In genomic region chr17:48626470-48627241, GRCh38 we compare ENCODE assay signal across 8 cellular contexts. TPM values are rescaled to one million over a fixed set of nuclear protein-coding genes. Genes with fewer than 3 reads are reported as not detected.
A peak's percentile ranks its signal among the peaks of the same experiment; 100 is the strongest.
DNase-seq lines count a peak whose midpoint lies in the region; ATAC-seq lines count a peak whose summit lies in the region.

No MANE protein-coding gene starts in this region.

- no peaks in the 10 kb centered on the region for H3K79me2 ChIP-seq in mesendoderm (ENCODE audit: control insufficient read depth, insufficient read depth, low read length)

- H3K79me1 ChIP-seq in mesendoderm (ENCODE audit: low read length), result no peaks in the 10 kb centered on the region

- H3K23ac ChIP-seq in mesendoderm (ENCODE audit: low read length), result no peak overlapping the region

- no peaks in the 10 kb centered on the region for H3K27me3 ChIP-seq in MG63
- peaks cover 82% of the 10 kb centered on the region for H3K27me3 ChIP-seq in mesendoderm (ENCODE audit: insufficient read depth, low read length, poor library complexity)
- no peaks in the 10 kb centered on the region for H3K27me3 ChIP-seq in aorta (ENCODE audit: control insufficient read depth in 1 of 2, insufficient read depth in 2 of 2, low read length in 1 of 2)
- no peaks in the 10 kb centered on the region for H3K27me3 ChIP-seq in right cardiac atrium (ENCODE audit: control insufficient read depth, insufficient read depth)

- H3K4me2 ChIP-seq in mesendoderm (ENCODE audit: low read length), result peak overlapping the region; percentile 61

- H3K18ac ChIP-seq in mesendoderm (ENCODE audit: low read length), result no peak overlapping the region

- no peak overlapping the region for H3K56ac ChIP-seq in mesendoderm (ENCODE audit: low read length)

- H3K4me1 ChIP-seq in mesendoderm (ENCODE audit: control insufficient read depth, low read depth, low read length) (no peaks in the 10 kb centered on the region), aorta (ENCODE audit: control insufficient read depth in 1 of 2, insufficient read depth in 2 of 2, low read length in 2 of 2) (no peaks in the 10 kb centered on the region), right cardiac atrium (ENCODE audit: control insufficient read depth, insufficient read depth, low read length) (peaks cover 3% of the 10 kb centered on the region)

- H3K9ac ChIP-seq in mesendoderm (ENCODE audit: low read length), result no peak overlapping the region

- H3K27ac ChIP-seq in mesendoderm (ENCODE audit: low read depth, low read length) (no peak overlapping the region), aorta (ENCODE audit: low read depth in 1 of 2, low read length in 2 of 2) (no peak overlapping the region), right cardiac atrium (ENCODE audit: low read length) (no peak overlapping the region)

- no peak overlapping the region for H3K4ac ChIP-seq in mesendoderm (ENCODE audit: low read depth, low read length)

- no peak overlapping the region for H2AK5ac ChIP-seq in mesendoderm (ENCODE audit: low read length)

- no peak overlapping the region for H2BK15ac ChIP-seq in mesendoderm (replicated peaks; ENCODE audit: low read depth)

- ATAC-seq in aorta (ENCODE audit: low FRiP score), result no peak
- no peak for ATAC-seq in right cardiac atrium
- ATAC-seq in HG02623 (IDR thresholded peaks at IDR 0.05; ENCODE audit: unreplicated experiment), result no peak

- H3K36me3 ChIP-seq in MG63, result peaks cover 33% of the 10 kb centered on the region
- H3K36me3 ChIP-seq in mesendoderm (ENCODE audit: control insufficient read depth, insufficient read depth, low read length), result no peaks in the 10 kb centered on the region
- no peaks in the 10 kb centered on the region for H3K36me3 ChIP-seq in aorta (ENCODE audit: control insufficient read depth in 1 of 2, insufficient read depth in 2 of 2, low read length in 1 of 2)

- DNase-seq in COR-L47 (lab: John Stamatoyannopoulos, UW) (peak; percentile 24), MG63 (peak; percentile 96), activated T-helper 1 cell treated with Interleukin-2 at 50 U/mL for 16 hours (ENCODE audit: low read depth) (peak; percentile 11), mesendoderm (no peak), aorta (peak; percentile 50 to 82), NCI-H2029 (lab: John Stamatoyannopoulos, UW) (no peak), right cardiac atrium (no peak)

- H2BK5ac ChIP-seq in mesendoderm (ENCODE audit: low read length), result no peak overlapping the region

- no peak overlapping the region for H4K8ac ChIP-seq in mesendoderm (ENCODE audit: low read depth, low read length)

- H4K5ac ChIP-seq in mesendoderm (ENCODE audit: low read length), result no peak overlapping the region

- H3K9me3 ChIP-seq in MG63, result no peaks in the 10 kb centered on the region
- no peaks in the 10 kb centered on the region for H3K9me3 ChIP-seq in aorta (ENCODE audit: control insufficient read depth, low read length)
- H3K9me3 ChIP-seq in right cardiac atrium (ENCODE audit: control insufficient read depth, low read length), result no peaks in the 10 kb centered on the region

- H3K4me3 ChIP-seq in MG63 (peak overlapping the region; percentile 74), mesendoderm (ENCODE audit: low read length) (no peak overlapping the region), aorta (ENCODE audit: low read length in 2 of 2) (no peak overlapping the region), right cardiac atrium (ENCODE audit: low read length) (no peak overlapping the region)

- intact Hi-C loops in aorta (cut with DNase I) (no loop called here), right cardiac atrium (cut with DNase I) (loop anchor here in 1 of 4 donors (10.0 kb wide), 1 partner anchor 482 kb away; no protein-coding TSS in a partner anchor)

- no peak overlapping the region for H2BK120ac ChIP-seq in mesendoderm (ENCODE audit: low read depth, low read length)

- no CpG with 5 or more reads among the region's 38 CpGs for WGBS in mesendoderm (ENCODE audit: extremely low coverage, insufficient coverage, low lambda C conversion rate)
- 4% methylated on average over 26 to 38 of the region's 38 CpGs for WGBS in aorta, 2 donors
- WGBS in right cardiac atrium, result 3% methylated on average over 38 of the region's 38 CpGs

RNA-seq across cellular contexts. Expression of gene HOXB9, which starts 0.5 kb away (rescaled TPM):
- total RNA-seq in MG63 (2014; rRNA removed; shearing (Covaris generic); ENCODE audit: low replicate concordance), result 7.3 and 21.0 TPM in 2 replicates
- 0.17 TPM for polyA plus RNA-seq in mesendoderm (2013, experiment 1 of 2)
- 0.10 TPM for polyA plus RNA-seq in mesendoderm (2013, experiment 2 of 2)
- total RNA-seq in aorta (under 1 TPM; 0.33 to 0.39 TPM), right cardiac atrium (not detected)
- polyA plus RNA-seq in aorta (under 1 TPM in 1 of 2 donors, not detected in 1; 0.75 TPM), right cardiac atrium (0.02 TPM)

RNA-seq across cellular contexts. Expression of gene HOXB8, which starts 11.6 kb away (rescaled TPM):
- 3.8 and 4.8 TPM in 2 replicates for total RNA-seq in MG63 (2014; rRNA removed; shearing (Covaris generic); ENCODE audit: low replicate concordance)
- polyA plus RNA-seq in mesendoderm (2013, experiment 1 of 2), result not detected
- polyA plus RNA-seq in mesendoderm (2013, experiment 2 of 2), result not detected
- 1 to 10 TPM; 1.0 to 1.9 TPM for total RNA-seq in aorta
- polyA plus RNA-seq in aorta, result under 1 TPM in 1 of 2 donors, not detected in 1; 0.31 TPM
- total RNA-seq in right cardiac atrium, result not detected
- not detected for polyA plus RNA-seq in right cardiac atrium

RNA-seq across cellular contexts. Expression of gene HOXB7, which starts 15.8 kb away (rescaled TPM):
- 9.8 and 30.6 TPM in 2 replicates for total RNA-seq in MG63 (2014; rRNA removed; shearing (Covaris generic); ENCODE audit: low replicate concordance)
- not detected for polyA plus RNA-seq in mesendoderm (2013, experiment 1 of 2)
- polyA plus RNA-seq in mesendoderm (2013, experiment 2 of 2), result 0.04 TPM
- total RNA-seq in aorta, result 10 to 100 TPM in 1 of 2 donors, 1 to 10 TPM in 1; 9.1 to 14.1 TPM
- polyA plus RNA-seq in aorta, result 10 to 100 TPM; 18.2 to 22.4 TPM
- under 1 TPM; 0.50 to 0.80 (median 0.59) TPM for total RNA-seq in right cardiac atrium
- 0.48 TPM for polyA plus RNA-seq in right cardiac atrium

RNA-seq across cellular contexts. Expression of gene HOXB6, which starts 21.9 kb away (rescaled TPM):
- 7.0 and 7.7 TPM in 2 replicates for total RNA-seq in MG63 (2014; rRNA removed; shearing (Covaris generic); ENCODE audit: low replicate concordance)
- not detected for polyA plus RNA-seq in mesendoderm (2013, experiment 1 of 2)
- polyA plus RNA-seq in mesendoderm (2013, experiment 2 of 2), result not detected
- total RNA-seq in aorta (10 to 100 TPM in 1 of 2 donors, 1 to 10 TPM in 1; 5.8 to 16.8 TPM), right cardiac atrium (1 to 10 TPM in 2 of 4 donors, under 1 TPM in 2; 0.74 to 1.8 (median 1.0) TPM)
- polyA plus RNA-seq in aorta (1 to 10 TPM; 3.9 to 4.1 TPM), right cardiac atrium (1.1 TPM)

RNA-seq across cellular contexts. Expression of gene HOXB5, which starts 33.1 kb away (rescaled TPM):
- not detected in 2 replicates for total RNA-seq in MG63 (2014; rRNA removed; shearing (Covaris generic); ENCODE audit: low replicate concordance)
- polyA plus RNA-seq in mesendoderm (2013, experiment 1 of 2), result not detected
- polyA plus RNA-seq in mesendoderm (2013, experiment 2 of 2), result not detected
- total RNA-seq in aorta (1 to 10 TPM; 1.4 to 5.9 TPM), right cardiac atrium (under 1 TPM in 3 of 4 donors, not detected in 1; 0.12 to 0.37 (median 0.14) TPM)
- polyA plus RNA-seq in aorta (1 to 10 TPM in 1 of 2 donors, not detected in 1; 3.6 TPM), right cardiac atrium (0.14 TPM)

Comparison
In these comparisons a context has a peak if more than half of its experiments do, and no peak if none do; other contexts are left out.
1. DNase-seq: peak in COR-L47 (single experiment), MG63 (single experiment), activated T-helper 1 cell treated with Interleukin-2 at 50 U/mL for 16 hours (single experiment) and aorta (2 of 2); none in mesendoderm (single experiment), NCI-H2029 (single experiment) and right cardiac atrium (0 of 3).